Comparison of ENCODE assay signal across 18 cellular contexts in the genomic region with DNA sequence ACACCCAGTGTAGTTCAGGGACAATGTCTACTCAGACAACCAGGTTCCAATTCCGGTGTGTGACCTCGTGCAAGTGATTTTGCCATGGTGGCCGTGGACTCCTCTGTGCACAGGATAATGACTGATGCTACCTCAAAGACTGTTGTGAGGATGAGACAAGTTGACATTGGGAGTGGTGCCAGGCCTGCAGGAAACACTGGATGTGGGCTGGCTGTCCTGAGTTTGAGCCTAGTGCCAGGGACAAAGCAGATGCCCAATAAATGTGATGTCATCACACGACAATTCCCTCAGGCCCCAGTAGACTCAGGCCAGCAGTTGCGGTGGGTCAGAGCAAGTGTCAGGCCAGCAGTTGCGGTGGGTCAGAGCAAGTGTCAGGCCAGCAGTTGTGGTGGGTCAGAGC. TPM values are rescaled to one million over a fixed set of nuclear protein-coding genes. Genes with fewer than 3 reads are reported as not detected.
DNase-seq lines count a peak whose midpoint lies in the region; ATAC-seq, FAIRE-seq and TF ChIP-seq lines count a peak whose summit lies in the region.
"Had no signal": no experiment of that assay in that cellular context is flagged by ENCODE, and none has a peak within 500 bp of the region (broad histone marks: within the 10 kb centered on the region; RNA-seq: fewer than 3 reads in every experiment).

No MANE protein-coding gene starts in this region.

- H3K9ac ChIP-seq in HepG2 (ENCODE audit: insufficient read depth, low read depth, low read length) (no peak overlapping the region), smooth muscle cell (ENCODE audit: low read depth) (no peak overlapping the region)

- DNase-seq in Right ventricle myocardium superior (peak; percentile 38), heart left ventricle (no peak), HepG2 (ENCODE audit: low spot score) (no peak), psoas muscle (no peak), smooth muscle cell (lab: John Stamatoyannopoulos, UW; ENCODE audit: unreplicated experiment) (no peak), NCI-H526 (lab: John Stamatoyannopoulos, UW) (no peak)
- DNase-seq in natural killer cell treated with Interleukin-12 subunit alpha and Interleukin-12 subunit beta and Interleukin-15 and Interleukin-18, amount 100 ng/mL, for 72 hours (ENCODE audit: low spot score), result no peak
- DNase-seq: COR-L47; GOT3; KG1; NCI-H1436; NCI-H2029; NCI-H2171; NCI-H446; NK-92 treated with Interleukin-12 subunit alpha and Interleukin-12 subunit beta, amount 100 ng/mL, for 24 hours had no signal

- H3K79me2 ChIP-seq in HepG2 (ENCODE audit: insufficient read depth, low read length), result no peaks in the 10 kb centered on the region
- H3K79me2 ChIP-seq in smooth muscle cell (ENCODE audit: low read depth), result no peaks in the 10 kb centered on the region

- H3K9me3 Mint-ChIP-seq in natural killer cell treated with Interleukin-12 subunit alpha and Interleukin-12 subunit beta and Interleukin-15 and Interleukin-18, amount 100 ng/mL, for 72 hours, result no peaks in the 10 kb centered on the region

- H3K27ac ChIP-seq in heart left ventricle (no peak overlapping the region), HepG2 (ENCODE audit: extremely low read length, insufficient read depth, low read length) (no peak overlapping the region), psoas muscle (peak overlapping the region; percentile 6), smooth muscle cell (ENCODE audit: low read depth) (no peak overlapping the region)

- FAIRE-seq in HepG2 (lab: Jason Lieb, UNC), result no peak

- no peak overlapping the region for H3K4me3 ChIP-seq in heart left ventricle
- no peak overlapping the region for H3K4me3 ChIP-seq in HepG2 (replicated peaks in 1 of 3; ENCODE audit: insufficient read depth in 1 of 3, low read depth in 2 of 3, low read length in 3 of 3)
- no peak overlapping the region for H3K4me3 ChIP-seq in psoas muscle
- H3K4me3 ChIP-seq in smooth muscle cell, result no peak overlapping the region

- H3K4me3 Mint-ChIP-seq in natural killer cell treated with Interleukin-12 subunit alpha and Interleukin-12 subunit beta and Interleukin-15 and Interleukin-18, amount 100 ng/mL, for 72 hours, result no peak overlapping the region
- H3K4me3 Mint-ChIP-seq: CD14-positive monocyte had no signal

- peaks cover 2 to 91% (median 77%) of the 10 kb centered on the region in 9 donors for H3K36me3 ChIP-seq in heart left ventricle
- H3K36me3 ChIP-seq in HepG2 (replicated peaks in 1 of 2; ENCODE audit: control insufficient read depth in 1 of 2, insufficient read depth in 2 of 2, low read length in 2 of 2), result peaks cover 31 to 79% of the 10 kb centered on the region in 2 experiments
- H3K36me3 ChIP-seq in psoas muscle (ENCODE audit: insufficient read depth in 1 of 2, low read depth in 1 of 2), result peaks cover 2 to 88% of the 10 kb centered on the region in 2 donors
- no peaks in the 10 kb centered on the region for H3K36me3 ChIP-seq in smooth muscle cell (ENCODE audit: low read depth)

- WGBS in heart left ventricle, 4 donors, result 73 to 88% (median 84%) methylated on average over 6 of the region's 6 CpGs
- WGBS in HepG2 (ENCODE audit: low lambda C conversion rate), result 94% methylated on average over 4 of the region's 6 CpGs
- 54 to 64% (median 60%) methylated on average over 6 of the region's 6 CpGs for WGBS in psoas muscle, 3 donors
- WGBS in smooth muscle cell (ENCODE audit: low lambda C conversion rate), result 95% methylated on average over 6 of the region's 6 CpGs

- no peak for ATAC-seq in Right ventricle myocardium superior (ENCODE audit: poor library complexity)
- ATAC-seq in heart left ventricle, result no peak
- no peak for ATAC-seq in HepG2
- ATAC-seq in psoas muscle, result peak in 3 of 4 donors; percentile 19 to 24 (median 23)
- no peak for ATAC-seq in natural killer cell treated with Interleukin-12 subunit alpha and Interleukin-12 subunit beta and Interleukin-15 and Interleukin-18, amount 100 ng/mL, for 72 hours

- TF ChIP-seq CTCF in heart left ventricle (IDR thresholded peaks at IDR 0.05) (no peak), HepG2 (CRISPR knock-in tag; IDR thresholded peaks at IDR 0.05) (no peak), psoas muscle (IDR thresholded peaks at IDR 0.05) (no peak), smooth muscle cell (IDR thresholded peaks at IDR 0.05; ENCODE audit: borderline replicate concordance, insufficient read depth, poor library complexity, severe bottlenecking) (no peak)

- H3K27me3 ChIP-seq in heart left ventricle (no peaks in the 10 kb centered on the region), HepG2 (ENCODE audit: control insufficient read depth in 1 of 2, insufficient read depth in 2 of 2, low read length in 2 of 2) (no peaks in the 10 kb centered on the region), psoas muscle (ENCODE audit: insufficient read depth in 3 of 3, low read length in 2 of 3) (no peaks in the 10 kb centered on the region), smooth muscle cell (ENCODE audit: low read depth) (no peaks in the 10 kb centered on the region)

- H3K9me3 ChIP-seq in heart left ventricle (no peaks in the 10 kb centered on the region), HepG2 (ENCODE audit: low read length) (no peaks in the 10 kb centered on the region), psoas muscle (no peaks in the 10 kb centered on the region), smooth muscle cell (replicated peaks; ENCODE audit: low read depth) (no peaks in the 10 kb centered on the region)

- in situ Hi-C loops in HepG2 (cut with HindIII; ENCODE audit: extremely low pct_ligation_motif_present, low pct_unique_long_range_greater_than_20kb), result no loop called here

- no peaks in the 10 kb centered on the region for H3F3A ChIP-seq in smooth muscle cell (ENCODE audit: low read depth)

- no peak for TF ChIP-seq RAD21 in HepG2 (CRISPR knock-in tag; IDR thresholded peaks at IDR 0.05)

- CTCF ChIA-PET in HepG2 (lab: Yijun Ruan, JAX; ENCODE audit: low intra/inter-chr PET ratio, low total read pairs), result no interaction called here

- H4K20me1 ChIP-seq in HepG2 (ENCODE audit: insufficient read depth, low read length) (0 out of 2 replicates have a peak, but pooled peaks cover 9% of the 10 kb centered on the region), smooth muscle cell (ENCODE audit: low read depth) (peaks cover 11% of the 10 kb centered on the region)

- peaks cover 0 to 10% of the 10 kb centered on the region in 2 donors for H3K4me1 Mint-ChIP-seq in natural killer cell treated with Interleukin-12 subunit alpha and Interleukin-12 subunit beta and Interleukin-15 and Interleukin-18, amount 100 ng/mL, for 72 hours (ENCODE audit: low read depth in 2 of 2)

- peaks cover 0 to 5% (median 0%) of the 10 kb centered on the region in 12 donors for H3K4me1 ChIP-seq in heart left ventricle
- H3K4me1 ChIP-seq in HepG2 (ENCODE audit: insufficient read depth, low read length), result peaks cover 13% of the 10 kb centered on the region
- H3K4me1 ChIP-seq in psoas muscle, result peaks cover 17% of the 10 kb centered on the region
- H3K4me1 ChIP-seq in smooth muscle cell (ENCODE audit: low read depth), result no peaks in the 10 kb centered on the region

- H3K36me3 Mint-ChIP-seq in natural killer cell treated with Interleukin-12 subunit alpha and Interleukin-12 subunit beta and Interleukin-15 and Interleukin-18, amount 100 ng/mL, for 72 hours, result peaks cover 6% of the 10 kb centered on the region

- no peak overlapping the region for H2AFZ ChIP-seq in HepG2 (ENCODE audit: low read length)
- no peak overlapping the region for H2AFZ ChIP-seq in smooth muscle cell (ENCODE audit: low read depth)

- H3K4me2 ChIP-seq in HepG2 (ENCODE audit: low read depth, low read length) (no peak overlapping the region), smooth muscle cell (no peak overlapping the region)

- no peak overlapping the region for H3K27ac Mint-ChIP-seq in natural killer cell treated with Interleukin-12 subunit alpha and Interleukin-12 subunit beta and Interleukin-15 and Interleukin-18, amount 100 ng/mL, for 72 hours
- H3K27ac Mint-ChIP-seq: CD14-positive monocyte had no signal

- no TSS peak for BruUV-seq in HepG2 (replicated peaks; lab: Mats Ljungman, UMichigan)

- TF ChIP-seq EP300 in HepG2 (IDR thresholded peaks at IDR 0.05; ENCODE audit: low read depth in 2 of 2, low read length in 2 of 2) (no peak), HepG2 (CRISPR knock-in tag; IDR thresholded peaks at IDR 0.05; ENCODE audit: borderline replicate concordance) (no peak)

- no peaks in the 10 kb centered on the region for H3K27me3 Mint-ChIP-seq in natural killer cell treated with Interleukin-12 subunit alpha and Interleukin-12 subunit beta and Interleukin-15 and Interleukin-18, amount 100 ng/mL, for 72 hours

- intact Hi-C loops in Right ventricle myocardium superior (cut with DNase I), result no loop called here
- intact Hi-C loops in heart left ventricle (cut with DNase I), result no loop called here
- intact Hi-C loops in HepG2 (cut with micrococcal nuclease; ENCODE audit: unreplicated experiment), result no loop called here
- intact Hi-C loops in psoas muscle (cut with DNase I), result no loop called here

- POLR2A ChIA-PET in HepG2 (lab: Yijun Ruan, JAX), result no interaction called here

- no peak for TF ChIP-seq POLR2A in heart left ventricle (IDR thresholded peaks at IDR 0.05)
- no peak for TF ChIP-seq POLR2A in HepG2 (IDR thresholded peaks at IDR 0.05; ENCODE audit: insufficient read depth in 1 of 2, low read depth in 2 of 2, low read length in 2 of 2)

RNA-seq across cellular contexts. Expression of a gene that starts 6.2 kb away (rescaled TPM):
- total RNA-seq in Right ventricle myocardium superior (48.2 TPM), heart left ventricle (10 to 100 TPM; 22.1 to 68.3 (median 32.4) TPM), HepG2 (2016; rRNA removed; fragmentation: Illumina TruSeq; extraction: Trizol) (1.5 and 2.7 TPM in 2 replicates), psoas muscle (100 to 1,000 TPM in 3 of 4 donors, 10 to 100 TPM in 1; 95.9 to 345 (median 218) TPM), smooth muscle cell (0.99 and 3.3 TPM in 2 replicates)
- polyA plus RNA-seq in heart left ventricle (10 to 100 TPM; 19.7 to 64.4 TPM), HepG2 (2011; rRNA removed) (20.1 and 24.5 TPM in 2 replicates), psoas muscle (100 to 1,000 TPM in 2 of 3 donors, 10 to 100 TPM in 1; 55.6 to 282 (median 248) TPM), smooth muscle cell (2.2 and 4.6 TPM in 2 replicates)
- total RNA-seq in HepG2 (2016; cell fraction: cytosol; rRNA removed; fragmentation: Illumina TruSeq; extraction: Trizol; ENCODE audit: low read depth), result 4.5 and 6.0 TPM in 2 replicates
- 1.1 and 2.5 TPM in 2 replicates for total RNA-seq in HepG2 (2016; cell fraction: insoluble cytoplasmic fraction; rRNA removed; fragmentation: Illumina TruSeq; extraction: Trizol)
- 6.4 and 8.1 TPM in 2 replicates for total RNA-seq in HepG2 (2016; cell fraction: membrane; rRNA removed; fragmentation: Illumina TruSeq; extraction: Trizol)
- total RNA-seq in HepG2 (2016; cell fraction: nucleus; rRNA removed; fragmentation: Illumina TruSeq; extraction: Trizol), result 1.5 and 2.0 TPM in 2 replicates
- 14.0 and 14.1 TPM in 2 replicates for polyA plus RNA-seq in HepG2 (2011; cell fraction: cytosol; rRNA removed)
- 42.7 and 48.8 TPM in 2 replicates for polyA plus RNA-seq in HepG2 (2011; cell fraction: nucleus; rRNA removed)
- polyA plus RNA-seq in HepG2 (2012), result 5.5 and 5.6 TPM in 2 replicates
- 8.2 and 8.5 TPM in 2 replicates for polyA plus RNA-seq in HepG2 (2016; cell fraction: cytosol; fragmentation: Illumina TruSeq; extraction: Trizol; ENCODE audit: low read depth)
- 1.9 and 2.0 TPM in 2 replicates for polyA plus RNA-seq in HepG2 (2016; cell fraction: insoluble cytoplasmic fraction; fragmentation: Illumina TruSeq; extraction: Trizol; ENCODE audit: low read depth)
- polyA plus RNA-seq in HepG2 (2016; cell fraction: membrane; fragmentation: Illumina TruSeq; extraction: Trizol; ENCODE audit: low read depth), result 8.0 and 8.2 TPM in 2 replicates
- 6.6 and 6.8 TPM in 2 replicates for polyA plus RNA-seq in HepG2 (2016; cell fraction: nucleus; fragmentation: Illumina TruSeq; extraction: Trizol; ENCODE audit: insufficient read depth, low read depth)
- 0.89 and 10.7 TPM in 2 replicates for polyA minus RNA-seq in HepG2 (2011; rRNA and poly(A)+ RNA removed; ENCODE audit: low replicate concordance)
- 4.2 TPM in 2 replicates for polyA minus RNA-seq in HepG2 (2011; cell fraction: cytosol; rRNA and poly(A)+ RNA removed)
- 10.8 and 11.2 TPM in 2 replicates for polyA minus RNA-seq in HepG2 (2011; cell fraction: nucleus; rRNA and poly(A)+ RNA removed)
- under 1 TPM; 0.52 to 0.95 TPM for total RNA-seq in natural killer cell treated with Interleukin-12 subunit alpha and Interleukin-12 subunit beta and Interleukin-15 and Interleukin-18, amount 100 ng/mL, for 72 hours

RNA-seq across cellular contexts. Expression of a gene that starts 17.4 kb away (rescaled TPM):
- total RNA-seq in Right ventricle myocardium superior, result 5.6 TPM
- total RNA-seq in heart left ventricle, result 10 to 100 TPM in 1 of 9 donors, 1 to 10 TPM in 8; 1.1 to 13.4 (median 3.3) TPM
- 1 to 10 TPM in 1 of 2 donors, under 1 TPM in 1; 0.80 to 1.4 TPM for polyA plus RNA-seq in heart left ventricle
- total RNA-seq in HepG2 (2016; rRNA removed; fragmentation: Illumina TruSeq; extraction: Trizol), result 23.9 and 46.7 TPM in 2 replicates
- total RNA-seq in HepG2 (2016; cell fraction: cytosol; rRNA removed; fragmentation: Illumina TruSeq; extraction: Trizol; ENCODE audit: low read depth), result 42.7 and 50.6 TPM in 2 replicates
- 21.2 and 50.0 TPM in 2 replicates for total RNA-seq in HepG2 (2016; cell fraction: insoluble cytoplasmic fraction; rRNA removed; fragmentation: Illumina TruSeq; extraction: Trizol)
- 54.3 and 66.8 TPM in 2 replicates for total RNA-seq in HepG2 (2016; cell fraction: membrane; rRNA removed; fragmentation: Illumina TruSeq; extraction: Trizol)
- total RNA-seq in HepG2 (2016; cell fraction: nucleus; rRNA removed; fragmentation: Illumina TruSeq; extraction: Trizol), result 45.3 and 57.3 TPM in 2 replicates
- polyA plus RNA-seq in HepG2 (2011; rRNA removed), result 261 and 364 TPM in 2 replicates
- polyA plus RNA-seq in HepG2 (2011; cell fraction: cytosol; rRNA removed), result 287 and 379 TPM in 2 replicates
- polyA plus RNA-seq in HepG2 (2011; cell fraction: nucleus; rRNA removed), result 902 and 1,132 TPM in 2 replicates
- polyA plus RNA-seq in HepG2 (2012), result 157 and 225 TPM in 2 replicates
- polyA plus RNA-seq in HepG2 (2016; cell fraction: cytosol; fragmentation: Illumina TruSeq; extraction: Trizol; ENCODE audit: low read depth), result 63.0 and 76.1 TPM in 2 replicates
- 32.2 and 40.3 TPM in 2 replicates for polyA plus RNA-seq in HepG2 (2016; cell fraction: insoluble cytoplasmic fraction; fragmentation: Illumina TruSeq; extraction: Trizol; ENCODE audit: low read depth)
- polyA plus RNA-seq in HepG2 (2016; cell fraction: membrane; fragmentation: Illumina TruSeq; extraction: Trizol; ENCODE audit: low read depth), result 76.4 and 86.0 TPM in 2 replicates
- 121 and 129 TPM in 2 replicates for polyA plus RNA-seq in HepG2 (2016; cell fraction: nucleus; fragmentation: Illumina TruSeq; extraction: Trizol; ENCODE audit: insufficient read depth, low read depth)
- 189 TPM in 1 of 2 replicates, not detected in the other for polyA minus RNA-seq in HepG2 (2011; rRNA and poly(A)+ RNA removed; ENCODE audit: low replicate concordance)
- polyA minus RNA-seq in HepG2 (2011; cell fraction: cytosol; rRNA and poly(A)+ RNA removed), result 86.7 and 119 TPM in 2 replicates
- polyA minus RNA-seq in HepG2 (2011; cell fraction: nucleus; rRNA and poly(A)+ RNA removed), result 78.7 and 86.0 TPM in 2 replicates
- total RNA-seq in psoas muscle, result 10 to 100 TPM in 2 of 4 donors, 1 to 10 TPM in 2; 2.5 to 17.7 (median 8.1) TPM
- 10 to 100 TPM in 1 of 3 donors, 1 to 10 TPM in 2; 1.6 to 12.6 (median 5.2) TPM for polyA plus RNA-seq in psoas muscle
- total RNA-seq in smooth muscle cell, result 1.9 and 4.1 TPM in 2 replicates
- polyA plus RNA-seq in smooth muscle cell, result 1.3 and 6.6 TPM in 2 replicates
- under 1 TPM in 1 of 2 donors, not detected in 1; 0.31 TPM for total RNA-seq in natural killer cell treated with Interleukin-12 subunit alpha and Interleukin-12 subunit beta and Interleukin-15 and Interleukin-18, amount 100 ng/mL, for 72 hours
- total RNA-seq: A673, RPMI7951 had no signal
- polyA plus RNA-seq: CD14-positive monocyte had no signal

RNA-seq across cellular contexts. Expression of a gene that starts 24.0 kb away (rescaled TPM):
- 25.5 TPM for total RNA-seq in Right ventricle myocardium superior
- total RNA-seq in heart left ventricle, result 10 to 100 TPM; 21.8 to 64.5 (median 29.0) TPM
- 10 to 100 TPM; 31.3 to 36.3 TPM for polyA plus RNA-seq in heart left ventricle
- 8.0 and 14.7 TPM in 2 replicates for total RNA-seq in HepG2 (2016; rRNA removed; fragmentation: Illumina TruSeq; extraction: Trizol)
- total RNA-seq in HepG2 (2016; cell fraction: cytosol; rRNA removed; fragmentation: Illumina TruSeq; extraction: Trizol; ENCODE audit: low read depth), result 23.3 and 25.4 TPM in 2 replicates
- total RNA-seq in HepG2 (2016; cell fraction: insoluble cytoplasmic fraction; rRNA removed; fragmentation: Illumina TruSeq; extraction: Trizol), result 7.2 and 15.9 TPM in 2 replicates
- 26.9 and 28.0 TPM in 2 replicates for total RNA-seq in HepG2 (2016; cell fraction: membrane; rRNA removed; fragmentation: Illumina TruSeq; extraction: Trizol)
- 17.9 and 19.7 TPM in 2 replicates for total RNA-seq in HepG2 (2016; cell fraction: nucleus; rRNA removed; fragmentation: Illumina TruSeq; extraction: Trizol)
- polyA plus RNA-seq in HepG2 (2011; rRNA removed), result 171 and 181 TPM in 2 replicates
- 68.5 and 120 TPM in 2 replicates for polyA plus RNA-seq in HepG2 (2011; cell fraction: cytosol; rRNA removed)
- 669 and 1,022 TPM in 2 replicates for polyA plus RNA-seq in HepG2 (2011; cell fraction: nucleus; rRNA removed)
- 68.6 and 85.6 TPM in 2 replicates for polyA plus RNA-seq in HepG2 (2012)
- 47.6 and 52.1 TPM in 2 replicates for polyA plus RNA-seq in HepG2 (2016; cell fraction: cytosol; fragmentation: Illumina TruSeq; extraction: Trizol; ENCODE audit: low read depth)
- polyA plus RNA-seq in HepG2 (2016; cell fraction: insoluble cytoplasmic fraction; fragmentation: Illumina TruSeq; extraction: Trizol; ENCODE audit: low read depth), result 11.6 and 19.2 TPM in 2 replicates
- polyA plus RNA-seq in HepG2 (2016; cell fraction: membrane; fragmentation: Illumina TruSeq; extraction: Trizol; ENCODE audit: low read depth), result 43.5 and 50.9 TPM in 2 replicates
- 55.7 and 69.0 TPM in 2 replicates for polyA plus RNA-seq in HepG2 (2016; cell fraction: nucleus; fragmentation: Illumina TruSeq; extraction: Trizol; ENCODE audit: insufficient read depth, low read depth)
- polyA minus RNA-seq in HepG2 (2011; rRNA and poly(A)+ RNA removed; ENCODE audit: low replicate concordance), result 32.3 and 120 TPM in 2 replicates
- 59.4 and 66.8 TPM in 2 replicates for polyA minus RNA-seq in HepG2 (2011; cell fraction: cytosol; rRNA and poly(A)+ RNA removed)
- 94.2 and 105 TPM in 2 replicates for polyA minus RNA-seq in HepG2 (2011; cell fraction: nucleus; rRNA and poly(A)+ RNA removed)
- 10 to 100 TPM; 36.3 to 55.0 (median 38.3) TPM for total RNA-seq in psoas muscle
- 10 to 100 TPM; 15.6 to 33.4 (median 17.4) TPM for polyA plus RNA-seq in psoas muscle
- 19.4 and 27.6 TPM in 2 replicates for total RNA-seq in smooth muscle cell
- polyA plus RNA-seq in smooth muscle cell, result 59.6 and 74.1 TPM in 2 replicates
- 100 to 1,000 TPM in 1 of 2 donors, 10 to 100 TPM in 1; 57.8 to 106 TPM for total RNA-seq in natural killer cell treated with Interleukin-12 subunit alpha and Interleukin-12 subunit beta and Interleukin-15 and Interleukin-18, amount 100 ng/mL, for 72 hours

Comparison
In these comparisons a context has a peak if more than half of its experiments do, and no peak if none do; other contexts are left out.
1. ATAC-seq: peak in psoas muscle (3 of 4); none in Right ventricle myocardium superior (single experiment), heart left ventricle (0 of 4), HepG2 (single experiment) and natural killer cell treated with Interleukin-12 subunit alpha and Interleukin-12 subunit beta and Interleukin-15 and Interleukin-18, amount 100 ng/mL, for 72 hours (0 of 2).